ENCODE assay signal across 9 cellular contexts in the genomic region with DNA sequence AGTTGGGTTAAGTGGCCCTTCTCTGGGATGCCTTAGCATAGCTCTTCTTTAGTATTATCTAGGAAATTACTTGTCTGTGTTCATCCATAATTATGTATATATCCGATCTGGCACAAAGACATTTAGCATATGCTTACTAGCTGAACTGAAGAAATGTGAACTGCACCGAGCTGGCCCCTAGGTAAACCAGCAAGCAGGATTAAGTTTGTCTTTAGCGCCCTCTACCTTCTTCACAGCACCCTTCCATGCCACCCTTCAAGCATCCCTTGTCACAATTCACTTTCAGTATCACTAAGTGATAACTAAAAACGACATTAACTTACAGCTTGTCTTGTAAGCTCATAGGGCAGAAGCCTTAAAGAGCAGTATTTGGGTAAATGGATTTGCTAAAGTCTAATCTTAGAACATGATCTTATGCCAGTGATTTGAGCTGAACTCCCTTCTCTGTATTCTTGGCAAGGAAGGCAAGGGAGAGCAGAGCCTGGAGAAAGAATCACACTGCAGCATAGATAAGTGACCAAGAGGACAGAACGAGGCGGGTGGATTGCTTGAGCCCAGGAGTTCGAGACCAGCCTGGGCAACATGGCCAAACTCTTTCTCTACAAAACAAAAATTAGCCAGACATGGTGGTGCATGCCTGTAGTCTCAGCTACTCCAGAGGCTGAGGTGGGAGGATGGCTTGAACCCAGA. TPM values are rescaled to one million over a fixed set of nuclear protein-coding genes. Genes with fewer than 3 reads are reported as not detected.
A peak's percentile ranks its signal among the peaks of the same experiment; 100 is the strongest.
DNase-seq lines count a peak whose midpoint lies in the region; ATAC-seq, FAIRE-seq and TF ChIP-seq lines count a peak whose summit lies in the region.
"Had no signal": no experiment of that assay in that cellular context is flagged by ENCODE, and none has a peak within 500 bp of the region (broad histone marks: within the 10 kb centered on the region; RNA-seq: fewer than 3 reads in every experiment).

No MANE protein-coding gene starts in this region.

- H3K36me3 Mint-ChIP-seq in activated naive CD8-positive, alpha-beta T cell treated with anti-CD3 and anti-CD28 coated beads, Interleukin-2, amount 50 U/mL, for 24 hours (ENCODE audit: low read depth) = peaks cover 3% of the 10 kb centered on the region

- intact Hi-C loops in left ventricle myocardium inferior (cut with micrococcal nuclease) = loop anchor here (5.0 kb wide), 2 partner anchors 81 to 416 kb away; no protein-coding TSS in a partner anchor
- intact Hi-C loops in gastrocnemius medialis (cut with DNase I; ENCODE audit: low total_unique reads) = loop anchor here (1.0 to 2.0 kb wide), 2 partner anchors 80 to 178 kb away; no protein-coding TSS in a partner anchor

- H3K9me3 ChIP-seq in RWPE2 (ENCODE audit: severe bottlenecking) = no peaks in the 10 kb centered on the region
- no peaks in the 10 kb centered on the region for H3K9me3 ChIP-seq in left ventricle myocardium inferior (replicated peaks)
- no peaks in the 10 kb centered on the region for H3K9me3 ChIP-seq in gastrocnemius medialis
- H3K9me3 ChIP-seq: ovary had no signal

- peak; percentile 51 for TF ChIP-seq CTCF in RWPE2 (IDR thresholded peaks at IDR 0.05; ENCODE audit: poor library complexity, severe bottlenecking)
- peak; percentile 81 for TF ChIP-seq CTCF in left ventricle myocardium inferior (IDR thresholded peaks at IDR 0.05; ENCODE audit: borderline replicate concordance)
- TF ChIP-seq CTCF in gastrocnemius medialis (IDR thresholded peaks at IDR 0.05 in 4 of 5, conservative IDR thresholded peaks at IDR 0.05 in 1 of 5) = peak; percentile 18 to 70 (median 55)

- no peak overlapping the region for H3K4me3 Mint-ChIP-seq in activated naive CD8-positive, alpha-beta T cell treated with anti-CD3 and anti-CD28 coated beads, Interleukin-2, amount 50 U/mL, for 24 hours

- DNase-seq in NK-92 treated with Interleukin-12 subunit alpha and Interleukin-12 subunit beta, amount 100 ng/mL, for 24 hours (lab: John Stamatoyannopoulos, UW) = peak; percentile 15
- DNase-seq in NK-92 (lab: John Stamatoyannopoulos, UW; ENCODE audit: unreplicated experiment) (no peak), H54 (ENCODE audit: insufficient read length, low spot score) (peak; percentile 52), LHCN-M2 (ENCODE audit: low read depth) (peak; percentile 47), RWPE2 (ENCODE audit: low spot score) (no peak), left ventricle myocardium inferior (no peak), gastrocnemius medialis (no peak)
- DNase-seq in activated naive CD8-positive, alpha-beta T cell treated with anti-CD3 and anti-CD28 coated beads, Interleukin-2, amount 50 U/mL, for 24 hours = peak; percentile 27

- no peak overlapping the region for H3K4me3 ChIP-seq in RWPE2 (ENCODE audit: severe bottlenecking)
- no peak overlapping the region for H3K4me3 ChIP-seq in left ventricle myocardium inferior
- H3K4me3 ChIP-seq in gastrocnemius medialis = no peak overlapping the region
- H3K4me3 ChIP-seq: ovary had no signal

- H3K27me3 ChIP-seq in RWPE2 (ENCODE audit: insufficient read depth, poor library complexity, severe bottlenecking) (no peaks in the 10 kb centered on the region), left ventricle myocardium inferior (ENCODE audit: low read depth) (no peaks in the 10 kb centered on the region), gastrocnemius medialis (no peaks in the 10 kb centered on the region)
- H3K27me3 ChIP-seq: ovary had no signal

- peak; percentile 64; the same call in 2 of the 3 replicates for ATAC-seq in RWPE2 (ENCODE audit: low read depth)
- ATAC-seq in activated naive CD8-positive, alpha-beta T cell treated with anti-CD3 and anti-CD28 coated beads, Interleukin-2, amount 50 U/mL, for 24 hours = peak; percentile 95
- peak; percentile 66 to 88 for ATAC-seq in gastrocnemius medialis

- H3K36me3 ChIP-seq in RWPE2 (ENCODE audit: low read depth) (peaks cover 32% of the 10 kb centered on the region), left ventricle myocardium inferior (peaks cover 37% of the 10 kb centered on the region), gastrocnemius medialis (peaks cover 0 to 20% of the 10 kb centered on the region in 2 donors)
- H3K36me3 ChIP-seq: ovary had no signal

- no peak overlapping the region for H3K27ac Mint-ChIP-seq in activated naive CD8-positive, alpha-beta T cell treated with anti-CD3 and anti-CD28 coated beads, Interleukin-2, amount 50 U/mL, for 24 hours

- H3K9me3 Mint-ChIP-seq in activated naive CD8-positive, alpha-beta T cell treated with anti-CD3 and anti-CD28 coated beads, Interleukin-2, amount 50 U/mL, for 24 hours = no peaks in the 10 kb centered on the region

- in situ Hi-C loops in gastrocnemius medialis (cut with MboI; ENCODE audit: low sequenced_read_pairs in 4 of 4) = loop anchor here in 2 of 4 donors (10.0 kb wide), 1 partner anchor 84 kb away; no protein-coding TSS in a partner anchor

- no peaks in the 10 kb centered on the region for H3K4me1 ChIP-seq in RWPE2 (ENCODE audit: insufficient read depth, poor library complexity, severe bottlenecking)
- no peaks in the 10 kb centered on the region for H3K4me1 ChIP-seq in left ventricle myocardium inferior
- no peaks in the 10 kb centered on the region for H3K4me1 ChIP-seq in gastrocnemius medialis

- TF ChIP-seq POLR2A in H54 (IDR thresholded peaks at IDR 0.05; ENCODE audit: low read depth, low read length) = no peak
- no peak for TF ChIP-seq POLR2A in gastrocnemius medialis (IDR thresholded peaks at IDR 0.05)

- H3K27ac ChIP-seq in RWPE2 (ENCODE audit: poor library complexity, severe bottlenecking) (no peak overlapping the region), left ventricle myocardium inferior (replicated peaks) (no peak overlapping the region), gastrocnemius medialis (no peak overlapping the region)
- H3K27ac ChIP-seq: ovary had no signal

- peaks cover 5% of the 10 kb centered on the region for H3K4me1 Mint-ChIP-seq in activated naive CD8-positive, alpha-beta T cell treated with anti-CD3 and anti-CD28 coated beads, Interleukin-2, amount 50 U/mL, for 24 hours

- FAIRE-seq in H54 (lab: Jason Lieb, UNC) = peak; percentile 88

- no peaks in the 10 kb centered on the region for H3K27me3 Mint-ChIP-seq in activated naive CD8-positive, alpha-beta T cell treated with anti-CD3 and anti-CD28 coated beads, Interleukin-2, amount 50 U/mL, for 24 hours

RNA-seq across cellular contexts. Expression of gene HAL, which starts 2.6 kb away (rescaled TPM):
- total RNA-seq in LHCN-M2 (2014; rRNA removed) (0.17 TPM in 1 of 2 replicates, not detected in the other), left ventricle myocardium inferior (not detected), gastrocnemius medialis (1 to 10 TPM in 2 of 4 donors, under 1 TPM in 1, not detected in 1; 0.59 to 1.3 (median 1.3) TPM)
- not detected for polyA plus RNA-seq in LHCN-M2 (2012)

RNA-seq across cellular contexts. Expression of gene LTA4H, which starts 36.6 kb away (rescaled TPM):
- total RNA-seq in LHCN-M2 (2014; rRNA removed) = 82.0 and 92.0 TPM in 2 replicates
- 42.2 TPM for polyA plus RNA-seq in LHCN-M2 (2012)
- total RNA-seq in left ventricle myocardium inferior = 35.4 TPM
- total RNA-seq in gastrocnemius medialis = 10 to 100 TPM; 36.7 to 46.9 (median 40.6) TPM

RNA-seq across cellular contexts. Expression of gene AMDHD1, which starts 55.6 kb away (rescaled TPM):
- total RNA-seq in LHCN-M2 (2014; rRNA removed) (0.17 and 0.45 TPM in 2 replicates), left ventricle myocardium inferior (0.47 TPM), gastrocnemius medialis (1 to 10 TPM in 2 of 4 donors, not detected in 2; 1.1 to 3.5 TPM)
- polyA plus RNA-seq in LHCN-M2 (2012) = 0.19 TPM

RNA-seq across cellular contexts. Expression of gene CCDC38, which starts 56.3 kb away (rescaled TPM):
- total RNA-seq in LHCN-M2 (2014; rRNA removed) (not detected in 2 replicates), left ventricle myocardium inferior (0.22 TPM), gastrocnemius medialis (not detected)
- polyA plus RNA-seq in LHCN-M2 (2012) = 0.07 TPM

Comparison
In these comparisons a context has a peak if more than half of its experiments do, and no peak if none do; other contexts are left out.
1. DNase-seq: peak in NK-92 treated with Interleukin-12 subunit alpha and Interleukin-12 subunit beta, amount 100 ng/mL, for 24 hours (single experiment), H54 (single experiment), LHCN-M2 (single experiment) and activated naive CD8-positive, alpha-beta T cell treated with anti-CD3 and anti-CD28 coated beads, Interleukin-2, amount 50 U/mL, for 24 hours (single experiment); none in NK-92 (single experiment), RWPE2 (single experiment), left ventricle myocardium inferior (single experiment) and gastrocnemius medialis (0 of 2).
2. Peak in every context shown above with its lines, with median percentiles within 50 percentile points of each other: ATAC-seq and CTCF ChIP-seq.